In the genomic region with DNA sequence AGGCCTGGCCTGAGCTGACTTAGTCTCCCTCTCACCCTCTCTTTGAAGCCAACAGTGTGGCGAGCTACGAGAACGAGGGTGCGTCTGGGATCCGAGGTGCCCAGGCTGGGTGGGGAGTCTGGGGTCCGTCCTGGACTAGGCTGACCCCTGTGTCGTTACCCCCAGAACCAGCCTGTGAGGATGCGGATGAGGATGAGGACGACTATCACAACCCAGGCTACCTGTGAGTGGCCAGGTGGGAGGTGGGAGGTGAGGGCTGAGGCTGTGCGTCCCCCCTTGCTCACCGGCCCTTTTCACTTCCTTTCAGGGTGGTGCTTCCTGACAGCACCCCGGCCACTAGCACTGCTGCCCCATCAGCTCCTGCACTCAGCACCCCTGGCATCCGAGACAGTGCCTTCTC, we compare ENCODE assay signal across 15 cellular contexts. TPM values are rescaled to one million over a fixed set of nuclear protein-coding genes. Genes with fewer than 3 reads are reported as not detected.
DNase-seq lines count a peak whose midpoint lies in the region; ATAC-seq and TF ChIP-seq lines count a peak whose summit lies in the region.
"Had no signal": no experiment of that assay in that cellular context is flagged by ENCODE, and none has a peak within 500 bp of the region (broad histone marks: within the 10 kb centered on the region; RNA-seq: fewer than 3 reads in every experiment).

No MANE protein-coding gene starts in this region.

- ATAC-seq in stimulated activated naive CD8-positive, alpha-beta T cell treated with anti-CD3 and anti-CD28 coated beads, Interleukin-15, Interleukin-2, amounts not matched to agents 100 U/mL and 50 U/mL, for 24 hours, result no peak
- ATAC-seq in lower lobe of right lung (no peak), upper lobe of right lung (no peak)

- H3K4me1 Mint-ChIP-seq in stimulated activated naive CD8-positive, alpha-beta T cell treated with anti-CD3 and anti-CD28 coated beads, Interleukin-15, Interleukin-2, amounts not matched to agents 100 ng/mL and 50 ng/mL, for 24 hours (ENCODE audit: low read depth), result peaks cover 65% of the 10 kb centered on the region
- H3K4me1 Mint-ChIP-seq in activated T-helper 2 cell treated with anti-CD3 and anti-CD28 coated beads, Interferon-gamma antibody, Interleukin-2, Interleukin-4, amounts not matched to agents 10 μg/mL and 5 μg/mL and 100 μg/mL, durations not matched to agents 14 hours and 24 hours and 36 hours (ENCODE audit: low read depth), result peaks cover 50% of the 10 kb centered on the region
- H3K4me1 Mint-ChIP-seq: nephron progenitor cell had no signal

- no peak for DNase-seq in stimulated activated naive CD8-positive, alpha-beta T cell treated with anti-CD3 and anti-CD28 coated beads, Interleukin-15, Interleukin-2, amounts not matched to agents 100 U/mL and 50 U/mL, for 24 hours
- DNase-seq in activated T-helper 2 cell treated with anti-CD3 and anti-CD28 coated beads, Interferon-gamma antibody, Interleukin-2, Interleukin-4, amounts not matched to agents 10 μg/mL and 5 μg/mL and 100 μg/mL, durations not matched to agents 14 hours and 24 hours and 36 hours (ENCODE audit: low spot score), result no peak
- DNase-seq in lower lobe of right lung (no peak), upper lobe of right lung (no peak), AML-193 (lab: John Stamatoyannopoulos, UW) (no peak), NCI-H1105 (lab: John Stamatoyannopoulos, UW) (no peak)
- no peak for DNase-seq in effector CD8-positive, alpha-beta T cell (lab: John Stamatoyannopoulos, UW)
- DNase-seq: cortex of kidney, GF-D8, KG1, nephron progenitor cell, RPMI8226, testis had no signal

- TF ChIP-seq CTCF in lower lobe of right lung (IDR thresholded peaks at IDR 0.05) (no peak), upper lobe of right lung (IDR thresholded peaks at IDR 0.05) (no peak)

- H3K9me3 ChIP-seq in lower lobe of right lung (no peaks in the 10 kb centered on the region), upper lobe of right lung (no peaks in the 10 kb centered on the region)
- H3K9me3 ChIP-seq: testis had no signal

- peak overlapping the region; percentile 96 for H3K27ac Mint-ChIP-seq in stimulated activated naive CD8-positive, alpha-beta T cell treated with anti-CD3 and anti-CD28 coated beads, Interleukin-15, Interleukin-2, amounts not matched to agents 100 ng/mL and 50 ng/mL, for 24 hours
- peak overlapping the region; percentile 87 for H3K27ac Mint-ChIP-seq in activated T-helper 2 cell treated with anti-CD3 and anti-CD28 coated beads, Interferon-gamma antibody, Interleukin-2, Interleukin-4, amounts not matched to agents 10 μg/mL and 5 μg/mL and 100 μg/mL, durations not matched to agents 14 hours and 24 hours and 36 hours
- H3K27ac Mint-ChIP-seq: nephron progenitor cell had no signal

- H3K27me3 Mint-ChIP-seq in stimulated activated naive CD8-positive, alpha-beta T cell treated with anti-CD3 and anti-CD28 coated beads, Interleukin-15, Interleukin-2, amounts not matched to agents 100 ng/mL and 50 ng/mL, for 24 hours, result no peaks in the 10 kb centered on the region
- no peaks in the 10 kb centered on the region for H3K27me3 Mint-ChIP-seq in activated T-helper 2 cell treated with anti-CD3 and anti-CD28 coated beads, Interferon-gamma antibody, Interleukin-2, Interleukin-4, amounts not matched to agents 10 μg/mL and 5 μg/mL and 100 μg/mL, durations not matched to agents 14 hours and 24 hours and 36 hours (ENCODE audit: low read depth)

- H3K4me3 Mint-ChIP-seq in stimulated activated naive CD8-positive, alpha-beta T cell treated with anti-CD3 and anti-CD28 coated beads, Interleukin-15, Interleukin-2, amounts not matched to agents 100 ng/mL and 50 ng/mL, for 24 hours, result peak overlapping the region; percentile 90
- H3K4me3 Mint-ChIP-seq in activated T-helper 2 cell treated with anti-CD3 and anti-CD28 coated beads, Interferon-gamma antibody, Interleukin-2, Interleukin-4, amounts not matched to agents 10 μg/mL and 5 μg/mL and 100 μg/mL, durations not matched to agents 14 hours and 24 hours and 36 hours (ENCODE audit: low read depth), result peak overlapping the region; percentile 89
- H3K4me3 Mint-ChIP-seq: nephron progenitor cell had no signal

- no peaks in the 10 kb centered on the region for H3K4me1 ChIP-seq in lower lobe of right lung
- no peaks in the 10 kb centered on the region for H3K4me1 ChIP-seq in upper lobe of right lung
- H3K4me1 ChIP-seq: testis had no signal

- peaks cover 71% of the 10 kb centered on the region for H3K36me3 Mint-ChIP-seq in stimulated activated naive CD8-positive, alpha-beta T cell treated with anti-CD3 and anti-CD28 coated beads, Interleukin-15, Interleukin-2, amounts not matched to agents 100 ng/mL and 50 ng/mL, for 24 hours (ENCODE audit: low read depth)
- peaks cover 85% of the 10 kb centered on the region for H3K36me3 Mint-ChIP-seq in activated T-helper 2 cell treated with anti-CD3 and anti-CD28 coated beads, Interferon-gamma antibody, Interleukin-2, Interleukin-4, amounts not matched to agents 10 μg/mL and 5 μg/mL and 100 μg/mL, durations not matched to agents 14 hours and 24 hours and 36 hours (ENCODE audit: low read depth)

- peaks cover 74% of the 10 kb centered on the region for H3K36me3 ChIP-seq in lower lobe of right lung
- H3K36me3 ChIP-seq in upper lobe of right lung, result peaks cover 67% of the 10 kb centered on the region

- H3K4me3 ChIP-seq in lower lobe of right lung, result peak overlapping the region; percentile 48
- H3K4me3 ChIP-seq in upper lobe of right lung, result peak overlapping the region; percentile 40
- H3K4me3 ChIP-seq: testis had no signal

- peaks cover 4% of the 10 kb centered on the region for H3K9me3 Mint-ChIP-seq in stimulated activated naive CD8-positive, alpha-beta T cell treated with anti-CD3 and anti-CD28 coated beads, Interleukin-15, Interleukin-2, amounts not matched to agents 100 ng/mL and 50 ng/mL, for 24 hours
- H3K9me3 Mint-ChIP-seq in activated T-helper 2 cell treated with anti-CD3 and anti-CD28 coated beads, Interferon-gamma antibody, Interleukin-2, Interleukin-4, amounts not matched to agents 10 μg/mL and 5 μg/mL and 100 μg/mL, durations not matched to agents 14 hours and 24 hours and 36 hours, result peaks cover 17% of the 10 kb centered on the region

- H3K27ac ChIP-seq in lower lobe of right lung (no peak overlapping the region), upper lobe of right lung (no peak overlapping the region)
- H3K27ac ChIP-seq: testis, VCaP had no signal

- H3K27me3 ChIP-seq in lower lobe of right lung (ENCODE audit: low read depth), result no peaks in the 10 kb centered on the region
- no peaks in the 10 kb centered on the region for H3K27me3 ChIP-seq in upper lobe of right lung
- H3K27me3 ChIP-seq: testis had no signal

- intact Hi-C loops in activated T-helper 2 cell treated with anti-CD3 and anti-CD28 coated beads, Interferon-gamma antibody, Interleukin-2, Interleukin-4, amounts not matched to agents 10 μg/mL and 5 μg/mL and 100 μg/mL, durations not matched to agents 14 hours and 24 hours and 36 hours (cut with micrococcal nuclease), result no loop called here
- intact Hi-C loops in lower lobe of right lung (cut with DNase I), result no loop called here
- intact Hi-C loops in upper lobe of right lung (cut with DNase I), result no loop called here

RNA-seq across cellular contexts. Expression of a gene that starts 1.6 kb away (rescaled TPM):
- total RNA-seq in activated T-helper 2 cell treated with anti-CD3 and anti-CD28 coated beads, Interferon-gamma antibody, Interleukin-2, Interleukin-4, amounts not matched to agents 10 μg/mL and 5 μg/mL and 100 μg/mL, durations not matched to agents 14 hours and 24 hours and 36 hours, result 273 and 294 TPM in 2 replicates
- total RNA-seq in lower lobe of right lung (17.8 TPM), upper lobe of right lung (13.4 TPM)

RNA-seq across cellular contexts. Expression of a gene that starts 11.9 kb away (rescaled TPM):
- 22.0 and 25.8 TPM in 2 replicates for total RNA-seq in activated T-helper 2 cell treated with anti-CD3 and anti-CD28 coated beads, Interferon-gamma antibody, Interleukin-2, Interleukin-4, amounts not matched to agents 10 μg/mL and 5 μg/mL and 100 μg/mL, durations not matched to agents 14 hours and 24 hours and 36 hours
- total RNA-seq in lower lobe of right lung (77.5 TPM), upper lobe of right lung (52.2 TPM)

RNA-seq across cellular contexts. Expression of a gene that starts 35.8 kb away (rescaled TPM):
- 98.3 and 106 TPM in 2 replicates for total RNA-seq in activated T-helper 2 cell treated with anti-CD3 and anti-CD28 coated beads, Interferon-gamma antibody, Interleukin-2, Interleukin-4, amounts not matched to agents 10 μg/mL and 5 μg/mL and 100 μg/mL, durations not matched to agents 14 hours and 24 hours and 36 hours
- total RNA-seq in lower lobe of right lung (38.4 TPM), upper lobe of right lung (36.3 TPM)

RNA-seq across cellular contexts. Expression of a gene that starts 54.7 kb away (rescaled TPM):
- 0.18 and 0.23 TPM in 2 replicates for total RNA-seq in activated T-helper 2 cell treated with anti-CD3 and anti-CD28 coated beads, Interferon-gamma antibody, Interleukin-2, Interleukin-4, amounts not matched to agents 10 μg/mL and 5 μg/mL and 100 μg/mL, durations not matched to agents 14 hours and 24 hours and 36 hours
- 0.21 TPM for total RNA-seq in lower lobe of right lung
- not detected for total RNA-seq in upper lobe of right lung

Comparison
In these comparisons a context has a peak if more than half of its experiments do, and no peak if none do; other contexts are left out.
1. RNA of a gene that starts 1.6 kb away (total RNA-seq): 273 to 294 TPM in activated T-helper 2 cell treated with anti-CD3 and anti-CD28 coated beads, Interferon-gamma antibody, Interleukin-2, Interleukin-4, amounts not matched to agents 10 μg/mL and 5 μg/mL and 100 μg/mL, durations not matched to agents 14 hours and 24 hours and 36 hours; 17.8 TPM in lower lobe of right lung (single experiment) and 13.4 TPM in upper lobe of right lung (single experiment); every median in the first group is over 10 times any median in the second.